In the genomic region with DNA sequence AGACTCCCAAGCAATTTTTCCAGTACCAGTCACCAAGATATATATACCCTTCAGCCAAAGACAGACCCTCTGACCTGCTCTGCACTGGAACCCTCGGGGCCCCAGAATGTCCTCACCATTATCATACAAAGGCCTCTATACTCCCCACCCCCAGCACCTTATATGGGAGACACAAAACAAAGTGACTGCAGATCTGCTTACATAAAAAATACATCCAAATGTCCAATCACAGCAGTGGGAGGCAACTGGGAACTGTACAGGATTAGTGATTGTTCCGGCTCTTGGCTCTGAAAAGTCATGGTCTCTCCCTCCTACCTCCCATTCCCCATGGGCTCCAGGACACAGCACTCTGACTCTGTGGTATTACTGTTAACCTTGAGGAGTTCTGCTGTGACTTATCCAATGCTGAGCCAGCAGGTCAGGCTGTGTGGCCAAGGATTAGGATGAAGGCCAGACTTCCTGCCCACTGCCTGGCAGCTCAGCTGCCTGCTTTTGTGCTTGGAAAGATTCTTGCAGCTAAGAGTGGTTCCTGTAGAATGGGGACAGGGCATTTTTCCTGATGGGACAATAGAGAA, we compare ENCODE assay signal across 1 cellular context.
A peak's percentile ranks its signal among the peaks of the same experiment; 100 is the strongest.
TF ChIP-seq lines count a peak whose summit lies in the region.

No MANE protein-coding gene starts in this region.

TF ChIP-seq in K562, 482 proteins besides CTCF, POLR2A, EP300 and RAD21:
- TF ChIP-seq HSF4 (CRISPR knock-in tag; IDR thresholded peaks at IDR 0.05; ENCODE audit: borderline replicate concordance) = no peak
- 0 out of 2 replicates have a peak, but pooled peaks have one; percentile 9 for TF ChIP-seq C11orf30 (IDR thresholded peaks at IDR 0.05; ENCODE audit: low read depth)
- TF ChIP-seq MAFG (tag; conservative IDR thresholded peaks at IDR 0.05) = 0 out of 2 replicates have a peak, but pooled peaks have one; percentile 6
